ENCODE assay signal across 13 cellular contexts in genomic region chr13:95256086-95256485, GRCh38. TPM values are rescaled to one million over a fixed set of nuclear protein-coding genes. Genes with fewer than 3 reads are reported as not detected.
A peak's percentile ranks its signal among the peaks of the same experiment; 100 is the strongest.
DNase-seq lines count a peak whose midpoint lies in the region; ATAC-seq and TF ChIP-seq lines count a peak whose summit lies in the region.
"Had no signal": no experiment of that assay in that cellular context is flagged by ENCODE, and none has a peak within 500 bp of the region (broad histone marks: within the 10 kb centered on the region; RNA-seq: fewer than 3 reads in every experiment).

No MANE protein-coding gene starts in this region.

- ATAC-seq in GM18909 (IDR thresholded peaks at IDR 0.05; ENCODE audit: poor library complexity, unreplicated experiment), result peak; percentile 20
- no peak for ATAC-seq in mucosa of descending colon
- ATAC-seq in left lobe of liver, result no peak
- ATAC-seq: stimulated activated naive B cell treated with anti-CD40 and anti-IgM and Interleukin-4, amounts not matched to agents 10 μg/mL and 1 μg/mL and 100 μg/mL, for 72 hours had no signal

- H3K36me3 ChIP-seq in SJCRH30 (no peaks in the 10 kb centered on the region), mucosa of descending colon (ENCODE audit: low read depth) (no peaks in the 10 kb centered on the region)

- peaks cover 0 to 5% of the 10 kb centered on the region in 2 donors for H3K36me3 Mint-ChIP-seq in CD14-positive monocyte

- peaks cover 0 to 2% (median 2%) of the 10 kb centered on the region in 3 donors for H3K27me3 Mint-ChIP-seq in CD14-positive monocyte (ENCODE audit: low read depth in 3 of 3)
- H3K27me3 Mint-ChIP-seq: stimulated activated naive B cell treated with anti-CD40 and anti-IgM and Interleukin-4, amounts not matched to agents 10 μg/mL and 1 μg/mL and 100 μg/mL, for 72 hours had no signal

- TF ChIP-seq CTCF in fibroblast of mammary gland (conservative IDR thresholded peaks at IDR 0.05; ENCODE audit: control insufficient read depth, insufficient read depth, low read depth, low read length) (no peak), mucosa of descending colon (IDR thresholded peaks at IDR 0.05) (no peak), CD14-positive monocyte (IDR thresholded peaks at IDR 0.05) (no peak)

- H3K4me3 Mint-ChIP-seq in CD14-positive monocyte, result no peak overlapping the region
- H3K4me3 Mint-ChIP-seq: stimulated activated naive B cell treated with anti-CD40 and anti-IgM and Interleukin-4, amounts not matched to agents 10 μg/mL and 1 μg/mL and 100 μg/mL, for 72 hours had no signal

- no peaks in the 10 kb centered on the region for H3K27me3 ChIP-seq in SJCRH30

- H3K9me3 ChIP-seq in SJCRH30 (replicated peaks), result no peaks in the 10 kb centered on the region
- no peaks in the 10 kb centered on the region for H3K9me3 ChIP-seq in mucosa of descending colon

- DNase-seq in SJCRH30, result peak; percentile 55 to 57
- DNase-seq in fibroblast of mammary gland (ENCODE audit: low read depth), result peak; percentile 88
- peak; percentile 100 for DNase-seq in renal cortical epithelial cell (ENCODE audit: low read depth)
- no peak for DNase-seq in mucosa of descending colon
- DNase-seq in CD14-positive monocyte (ENCODE audit: low spot score), result no peak
- DNase-seq in stimulated activated naive CD4-positive, alpha-beta T cell (lab: John Stamatoyannopoulos, UW), result no peak
- no peak for DNase-seq in left lobe of liver (ENCODE audit: low spot score)
- DNase-seq: amygdala; DMS79 treated with DMSO at 0.1 percent for 48 hours; glutamatergic neuron; NCI-H526 treated with DMSO at 0.1 percent for 48 hours; stimulated activated naive B cell treated with anti-CD40 and anti-IgM and Interleukin-4, amounts not matched to agents 10 μg/mL and 1 μg/mL and 100 μg/mL, for 72 hours had no signal

- peak overlapping the region in 1 of 7 donors; percentile 55 for H3K27ac Mint-ChIP-seq in CD14-positive monocyte
- H3K27ac Mint-ChIP-seq: stimulated activated naive B cell treated with anti-CD40 and anti-IgM and Interleukin-4, amounts not matched to agents 10 μg/mL and 1 μg/mL and 100 μg/mL, for 72 hours had no signal

- intact Hi-C loops in mucosa of descending colon (cut with DNase I, micrococcal nuclease), result no loop called here
- intact Hi-C loops in CD14-positive monocyte (cut with micrococcal nuclease), result no loop called here

- H3K4me1 Mint-ChIP-seq in CD14-positive monocyte, result peaks cover 1% of the 10 kb centered on the region

- H3K9me3 Mint-ChIP-seq in CD14-positive monocyte, result peaks cover 0 to 3% (median 0%) of the 10 kb centered on the region in 7 donors

- H3K4me1 ChIP-seq in SJCRH30, result peaks cover 41% of the 10 kb centered on the region
- H3K4me1 ChIP-seq in mucosa of descending colon (ENCODE audit: low read depth), result no peaks in the 10 kb centered on the region

- H3K4me3 ChIP-seq in SJCRH30 (no peak overlapping the region), fibroblast of mammary gland (ENCODE audit: control insufficient read depth, low read depth, low read length) (no peak overlapping the region), mucosa of descending colon (no peak overlapping the region)

- H3K27ac ChIP-seq in SJCRH30, result peak overlapping the region; percentile 31

RNA-seq across cellular contexts. Expression of gene ABCC4, which starts 45.2 kb away (rescaled TPM):
- total RNA-seq in SJCRH30 (2014; rRNA removed; shearing (Covaris generic)), result 24.1 and 25.7 TPM in 2 replicates
- total RNA-seq in renal cortical epithelial cell (77.4 and 145 TPM in 2 replicates), mucosa of descending colon (10 to 100 TPM; 19.3 to 35.1 (median 30.2) TPM), left lobe of liver (1.7 TPM)
- 1 to 10 TPM; 1.7 to 2.5 TPM for polyA plus RNA-seq in CD14-positive monocyte

Comparison
In these comparisons a context has a peak if more than half of its experiments do, and no peak if none do; other contexts are left out.
1. DNase-seq: peak in SJCRH30 (2 of 2), fibroblast of mammary gland (single experiment) and renal cortical epithelial cell (single experiment); none in mucosa of descending colon (0 of 3), CD14-positive monocyte (single experiment), stimulated activated naive CD4-positive, alpha-beta T cell (0 of 6) and left lobe of liver (single experiment).